ENCODE assay signal across 28 cellular contexts in the genomic region with DNA sequence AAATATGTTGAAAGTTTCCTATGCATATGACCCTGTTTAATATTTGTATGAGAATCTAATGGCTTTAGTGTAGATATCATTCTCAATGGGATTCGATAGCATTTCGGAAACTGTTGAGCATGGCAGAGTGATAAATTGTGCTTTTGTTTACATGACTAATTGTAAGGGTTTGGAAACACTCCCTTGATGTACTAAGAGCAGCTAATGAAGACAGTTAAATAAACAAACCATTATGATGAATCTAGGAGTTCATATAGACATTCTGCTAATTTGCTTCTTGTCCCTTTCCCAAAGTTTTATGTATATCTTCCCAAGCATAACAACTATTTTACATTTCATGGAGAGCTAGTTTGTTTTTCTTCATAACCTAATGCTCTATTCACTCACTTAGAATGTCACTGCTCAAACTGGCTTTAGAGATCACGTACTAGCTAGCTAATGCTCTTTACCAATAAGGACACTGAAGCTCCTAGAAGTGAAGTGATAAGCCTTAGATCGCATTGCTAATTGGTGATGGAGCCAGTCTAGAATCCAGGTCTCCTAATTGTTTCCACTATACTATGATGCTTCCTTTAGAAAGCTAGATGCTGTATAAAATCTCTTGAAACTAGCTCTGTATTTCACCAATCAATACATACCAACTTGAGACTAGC.
DNase-seq lines count a peak whose midpoint lies in the region; ATAC-seq, FAIRE-seq and TF ChIP-seq lines count a peak whose summit lies in the region.
"Had no signal": no experiment of that assay in that cellular context is flagged by ENCODE, and none has a peak within 500 bp of the region (broad histone marks: within the 10 kb centered on the region; RNA-seq: fewer than 3 reads in every experiment).

No MANE protein-coding gene starts in this region.

- peak overlapping the region; percentile 87 for H3K4me2 ChIP-seq in GM23248 (ENCODE audit: unreplicated experiment)

- H2AFZ ChIP-seq in GM23248, result peak overlapping the region; percentile 65

- no peaks in the 10 kb centered on the region for H3K9me3 ChIP-seq in GM23248 (ENCODE audit: low read depth)
- H3K9me3 ChIP-seq in CD4-positive, alpha-beta T cell (ENCODE audit: control insufficient read depth, low read length), result no peaks in the 10 kb centered on the region
- H3K9me3 ChIP-seq: BE2C had no signal

- WGBS in GM23248 (ENCODE audit: low coverage in 1 of 2, low lambda C conversion rate in 2 of 2, missing lambda C conversion rate in 2 of 2), 2 experiments, result 47% methylated on average over 4 of the region's 4 CpGs

- H3K27me3 ChIP-seq in GM23248 (replicated peaks; ENCODE audit: insufficient read depth), result no peaks in the 10 kb centered on the region
- no peaks in the 10 kb centered on the region for H3K27me3 ChIP-seq in CD4-positive, alpha-beta T cell (ENCODE audit: control insufficient read depth, insufficient read depth, low read length)
- H3K27me3 ChIP-seq: BE2C had no signal

- CTCF ChIA-PET in activated CD4-positive, alpha-beta memory T cell treated with anti-CD3 and anti-CD28 coated beads for 36 hours (lab: Charles Lee), result no interaction called here
- CTCF ChIA-PET in CD4-positive, alpha-beta T cell (lab: Charles Lee), result no interaction called here

- ATAC-seq in CD4-positive, alpha-beta T cell (ENCODE audit: poor library complexity), result no peak
- ATAC-seq: left ventricle myocardium superior; Panc1; stimulated activated naive CD8-positive, alpha-beta T cell treated with anti-CD3 and anti-CD28 coated beads, Interleukin-15, Interleukin-2, amounts not matched to agents 100 U/mL and 50 U/mL, for 24 hours had no signal

- H3F3A ChIP-seq in GM23248 (ENCODE audit: insufficient read depth), result peaks cover 31% of the 10 kb centered on the region

- no peaks in the 10 kb centered on the region for H3K9me2 ChIP-seq in GM23248 (ENCODE audit: insufficient read depth)

- TF ChIP-seq POLR2A in H54 (IDR thresholded peaks at IDR 0.05; ENCODE audit: low read depth, low read length), result no peak

- peaks cover 23% of the 10 kb centered on the region for H3K4me1 ChIP-seq in GM23248 (ENCODE audit: insufficient read depth)
- H3K4me1 ChIP-seq: BE2C had no signal

- no peaks in the 10 kb centered on the region for H3K36me3 ChIP-seq in GM23248 (ENCODE audit: low read depth)
- H3K36me3 ChIP-seq: BE2C had no signal

- TF ChIP-seq CTCF in fibroblast of mammary gland (conservative IDR thresholded peaks at IDR 0.05; ENCODE audit: control insufficient read depth, insufficient read depth, low read depth, low read length), result no peak
- no peak for TF ChIP-seq CTCF in CD4-positive, alpha-beta T cell (IDR thresholded peaks at IDR 0.05)

- POLR2A ChIA-PET in activated CD4-positive, alpha-beta memory T cell treated with anti-CD3 and anti-CD28 coated beads for 36 hours (lab: Charles Lee), result no interaction called here
- POLR2A ChIA-PET in CD4-positive, alpha-beta T cell (lab: Charles Lee), result no interaction called here

- in situ Hi-C loops in GM23248 (cut with MboI), result no loop called here

- no peaks in the 10 kb centered on the region for H4K20me1 ChIP-seq in GM23248 (ENCODE audit: insufficient read depth)

- no peaks in the 10 kb centered on the region for H3K79me2 ChIP-seq in GM23248 (ENCODE audit: insufficient read depth)

- intact Hi-C loops in activated CD4-positive, alpha-beta memory T cell treated with anti-CD3 and anti-CD28 coated beads for 36 hours (cut with micrococcal nuclease), result no loop called here
- intact Hi-C loops in CD4-positive, alpha-beta T cell (cut with DNase I, micrococcal nuclease), result no loop called here

- no peaks in the 10 kb centered on the region for H3K27me3 Mint-ChIP-seq in activated CD4-positive, alpha-beta memory T cell treated with anti-CD3 and anti-CD28 coated beads for 36 hours
- no peaks in the 10 kb centered on the region for H3K27me3 Mint-ChIP-seq in CD4-positive, alpha-beta T cell
- H3K27me3 Mint-ChIP-seq: activated CD4-positive, alpha-beta T cell treated with anti-CD3 and anti-CD28 coated beads, Interleukin-2, amount 10 ng/mL, durations not matched to agents 24 days and 14 days had no signal

- DNase-seq in A172 (ENCODE audit: low spot score) (peak; percentile 14), GM23248 (no peak), NCI-H82 treated with DMSO at 0.1 percent for 48 hours (lab: John Stamatoyannopoulos, UW; ENCODE audit: unreplicated experiment) (peak; percentile 96), fibroblast of mammary gland (ENCODE audit: low read depth) (peak; percentile 2), H54 (ENCODE audit: insufficient read length, low spot score) (no peak), NCI-H2227 treated with DMSO at 0.1 percent for 48 hours (lab: John Stamatoyannopoulos, UW) (no peak)
- no peak for DNase-seq in activated CD4-positive, alpha-beta memory T cell treated with anti-CD3 and anti-CD28 coated beads for 36 hours
- DNase-seq in CD4-positive, alpha-beta T cell, result no peak
- DNase-seq: ACHN; activated CD4-positive, alpha-beta T cell treated with anti-CD3 and anti-CD28 coated beads, Interleukin-2, amount 10 ng/mL, durations not matched to agents 24 days and 14 days; activated T-cell treated with anti-CD3 and anti-CD28 coated beads, Interleukin-2, amount 50 U/mL, for 24 hours; BE2C; cerebellar nuclear complex; DMS79; GOT3; left ventricle myocardium superior; natural killer cell; NCI-H1092 treated with DMSO at 0.1 percent for 48 hours; NCI-H2081; NCI-H446 treated with DMSO at 0.1 percent for 48 hours; occipital lobe; SHP77 treated with DMSO at 0.1 percent for 48 hours; stimulated activated naive CD8-positive, alpha-beta T cell treated with anti-CD3 and anti-CD28 coated beads, Interleukin-15, Interleukin-2, amounts not matched to agents 100 U/mL and 50 U/mL, for 24 hours; SW 1271; T-helper 9 cell had no signal

- no peak overlapping the region for H3K4me3 Mint-ChIP-seq in activated CD4-positive, alpha-beta memory T cell treated with anti-CD3 and anti-CD28 coated beads for 36 hours
- H3K4me3 Mint-ChIP-seq in CD4-positive, alpha-beta T cell, result no peak overlapping the region
- H3K4me3 Mint-ChIP-seq: activated CD4-positive, alpha-beta T cell treated with anti-CD3 and anti-CD28 coated beads, Interleukin-2, amount 10 ng/mL, durations not matched to agents 24 days and 14 days; activated T-cell treated with anti-CD3 and anti-CD28 coated beads, Interleukin-2, amount 50 U/mL, for 24 hours; brain; natural killer cell had no signal

- H3K27ac ChIP-seq in GM23248, result peak overlapping the region; percentile 76
- H3K27ac ChIP-seq in CD4-positive, alpha-beta T cell (ENCODE audit: low read depth, low read length), result no peak overlapping the region
- H3K27ac ChIP-seq: VCaP had no signal

- no peaks in the 10 kb centered on the region for H3K9me3 Mint-ChIP-seq in activated CD4-positive, alpha-beta memory T cell treated with anti-CD3 and anti-CD28 coated beads for 36 hours
- H3K9me3 Mint-ChIP-seq in CD4-positive, alpha-beta T cell, result no peaks in the 10 kb centered on the region
- H3K9me3 Mint-ChIP-seq: activated CD4-positive, alpha-beta T cell treated with anti-CD3 and anti-CD28 coated beads, Interleukin-2, amount 10 ng/mL, durations not matched to agents 24 days and 14 days; activated T-cell treated with anti-CD3 and anti-CD28 coated beads, Interleukin-2, amount 50 U/mL, for 24 hours; brain had no signal

- H3K4me1 Mint-ChIP-seq in activated CD4-positive, alpha-beta memory T cell treated with anti-CD3 and anti-CD28 coated beads for 36 hours (ENCODE audit: low read depth), result no peaks in the 10 kb centered on the region
- no peaks in the 10 kb centered on the region for H3K4me1 Mint-ChIP-seq in CD4-positive, alpha-beta T cell (ENCODE audit: low read depth)
- H3K4me1 Mint-ChIP-seq: activated CD4-positive, alpha-beta T cell treated with anti-CD3 and anti-CD28 coated beads, Interleukin-2, amount 10 ng/mL, durations not matched to agents 24 days and 14 days; natural killer cell had no signal

- no peak for FAIRE-seq in H54 (lab: Jason Lieb, UNC)

- no peak overlapping the region for H3K9ac ChIP-seq in GM23248

- no peaks in the 10 kb centered on the region for H3K36me3 Mint-ChIP-seq in activated CD4-positive, alpha-beta memory T cell treated with anti-CD3 and anti-CD28 coated beads for 36 hours
- no peaks in the 10 kb centered on the region for H3K36me3 Mint-ChIP-seq in CD4-positive, alpha-beta T cell (ENCODE audit: low read depth)
- H3K36me3 Mint-ChIP-seq: brain, natural killer cell had no signal

- H3K27ac Mint-ChIP-seq in activated CD4-positive, alpha-beta memory T cell treated with anti-CD3 and anti-CD28 coated beads for 36 hours, result no peak overlapping the region
- H3K27ac Mint-ChIP-seq in CD4-positive, alpha-beta T cell, result no peak overlapping the region
- H3K27ac Mint-ChIP-seq: activated CD4-positive, alpha-beta T cell treated with anti-CD3 and anti-CD28 coated beads, Interleukin-2, amount 10 ng/mL, durations not matched to agents 24 days and 14 days; activated T-cell treated with anti-CD3 and anti-CD28 coated beads, Interleukin-2, amount 50 U/mL, for 24 hours; brain; natural killer cell had no signal

- peak overlapping the region; percentile 57 for H3K4me3 ChIP-seq in GM23248
- no peak overlapping the region for H3K4me3 ChIP-seq in fibroblast of mammary gland (ENCODE audit: control insufficient read depth, low read depth, low read length)

Comparison
In these comparisons a context has a peak if more than half of its experiments do, and no peak if none do; other contexts are left out.
1. DNase-seq: peak in A172 (single experiment), NCI-H82 treated with DMSO at 0.1 percent for 48 hours (single experiment) and fibroblast of mammary gland (single experiment); none in GM23248 (single experiment), H54 (single experiment), activated CD4-positive, alpha-beta memory T cell treated with anti-CD3 and anti-CD28 coated beads for 36 hours (single experiment), CD4-positive, alpha-beta T cell (0 of 10) and NCI-H2227 treated with DMSO at 0.1 percent for 48 hours (single experiment).